ENCODE assay signal across 9 cellular contexts in genomic region chr17:47717261-47717697, GRCh38. TPM values are rescaled to one million over a fixed set of nuclear protein-coding genes. Genes with fewer than 3 reads are reported as not detected.
DNase-seq lines count a peak whose midpoint lies in the region; ATAC-seq and TF ChIP-seq lines count a peak whose summit lies in the region.
"Had no signal": no experiment of that assay in that cellular context is flagged by ENCODE, and none has a peak within 500 bp of the region (broad histone marks: within the 10 kb centered on the region; RNA-seq: fewer than 3 reads in every experiment).

No MANE protein-coding gene starts in this region.

- DNase-seq in CD4-positive, alpha-beta memory T cell: peak in 1 of 5 donors; percentile 37
- DNase-seq in lower lobe of right lung (no peak), inferior parietal cortex (ENCODE audit: extremely low spot score) (no peak), CD1c-positive myeloid dendritic cell (ENCODE audit: extremely low spot score) (no peak)

- no peaks in the 10 kb centered on the region for H3K27me3 Mint-ChIP-seq in CD4-positive, alpha-beta memory T cell
- H3K27me3 Mint-ChIP-seq in activated naive CD4-positive, alpha-beta T cell treated with anti-CD3 and anti-CD28 coated beads, Interleukin-2, amount 50 U/mL, for 24 hours: no peaks in the 10 kb centered on the region

- H3K9me3 Mint-ChIP-seq in CD4-positive, alpha-beta memory T cell: no peaks in the 10 kb centered on the region
- no peaks in the 10 kb centered on the region for H3K9me3 Mint-ChIP-seq in activated naive CD4-positive, alpha-beta T cell treated with anti-CD3 and anti-CD28 coated beads, Interleukin-2, amount 50 U/mL, for 24 hours

- peak; percentile 26 for ATAC-seq in HG02798 (IDR thresholded peaks at IDR 0.05; ENCODE audit: poor library complexity, unreplicated experiment)
- peak in 1 of 2 donors; percentile 22 for ATAC-seq in lower lobe of right lung
- ATAC-seq in GM19351 (IDR thresholded peaks at IDR 0.05; ENCODE audit: unreplicated experiment): no peak
- no peak for ATAC-seq in HG03442 (IDR thresholded peaks at IDR 0.05; ENCODE audit: unreplicated experiment)

- H3K4me3 Mint-ChIP-seq in CD4-positive, alpha-beta memory T cell: peak overlapping the region in 2 of 8 donors; percentile 52 to 75
- H3K4me3 Mint-ChIP-seq in activated naive CD4-positive, alpha-beta T cell treated with anti-CD3 and anti-CD28 coated beads, Interleukin-2, amount 50 U/mL, for 24 hours: peak overlapping the region; percentile 89

- POLR2A ChIA-PET in CD4-positive, alpha-beta memory T cell (lab: Charles Lee; ENCODE audit: partially characterized antibody): interaction anchor here (2.3 to 2.6 kb wide), 2 partner anchors 17 to 21 kb away, joined by 7 to 8 read pairs; no protein-coding TSS in a partner anchor

- intact Hi-C loops in CD4-positive, alpha-beta memory T cell (cut with micrococcal nuclease): loop anchor here (1.0 kb wide), 1 partner anchor 18 kb away; no protein-coding TSS in a partner anchor
- intact Hi-C loops in lower lobe of right lung (cut with DNase I): no loop called here

- H3K27ac ChIP-seq in CD4-positive, alpha-beta memory T cell (ENCODE audit: low read depth, low read length): no peak overlapping the region
- H3K27ac ChIP-seq in lower lobe of right lung: no peak overlapping the region
- H3K27ac ChIP-seq: skin epidermis had no signal

- no peaks in the 10 kb centered on the region for H3K9me3 ChIP-seq in CD4-positive, alpha-beta memory T cell (ENCODE audit: control insufficient read depth in 1 of 2, low read length in 2 of 2)
- H3K9me3 ChIP-seq in lower lobe of right lung: no peaks in the 10 kb centered on the region

- peaks cover 55 to 96% (median 78%) of the 10 kb centered on the region in 4 donors for H3K4me1 Mint-ChIP-seq in CD4-positive, alpha-beta memory T cell
- peaks cover 91% of the 10 kb centered on the region for H3K4me1 Mint-ChIP-seq in activated naive CD4-positive, alpha-beta T cell treated with anti-CD3 and anti-CD28 coated beads, Interleukin-2, amount 50 U/mL, for 24 hours

- no peak overlapping the region for H3K4me3 ChIP-seq in CD4-positive, alpha-beta memory T cell (ENCODE audit: low read length in 2 of 2)
- no peak overlapping the region for H3K4me3 ChIP-seq in lower lobe of right lung
- H3K4me3 ChIP-seq: skin epidermis had no signal

- H3K36me3 Mint-ChIP-seq in CD4-positive, alpha-beta memory T cell: no peaks in the 10 kb centered on the region
- no peaks in the 10 kb centered on the region for H3K36me3 Mint-ChIP-seq in activated naive CD4-positive, alpha-beta T cell treated with anti-CD3 and anti-CD28 coated beads, Interleukin-2, amount 50 U/mL, for 24 hours

- CTCF ChIA-PET in CD4-positive, alpha-beta memory T cell (lab: Charles Lee; ENCODE audit: partially characterized antibody): interaction anchor here (1.1 to 8.2 kb wide), 4 partner anchors 12 to 23 kb away, joined by 4 to 118 read pairs (median 14); no protein-coding TSS in a partner anchor

- H3K27me3 ChIP-seq in CD4-positive, alpha-beta memory T cell (ENCODE audit: insufficient read depth, low read length): no peaks in the 10 kb centered on the region
- peaks cover 43% of the 10 kb centered on the region for H3K27me3 ChIP-seq in lower lobe of right lung (ENCODE audit: low read depth)

- no peaks in the 10 kb centered on the region for H3K36me3 ChIP-seq in CD4-positive, alpha-beta memory T cell (ENCODE audit: insufficient read depth, low read length)
- H3K36me3 ChIP-seq in lower lobe of right lung: no peaks in the 10 kb centered on the region

- peak; percentile 35 for TF ChIP-seq CTCF in lower lobe of right lung (IDR thresholded peaks at IDR 0.05)

- peaks cover 75% of the 10 kb centered on the region for H3K4me1 ChIP-seq in CD4-positive, alpha-beta memory T cell (ENCODE audit: insufficient read depth, low read length)
- peaks cover 14% of the 10 kb centered on the region for H3K4me1 ChIP-seq in lower lobe of right lung

- peak overlapping the region in 4 of 7 donors; percentile 9 to 86 (median 26) for H3K27ac Mint-ChIP-seq in CD4-positive, alpha-beta memory T cell
- H3K27ac Mint-ChIP-seq in activated naive CD4-positive, alpha-beta T cell treated with anti-CD3 and anti-CD28 coated beads, Interleukin-2, amount 50 U/mL, for 24 hours: peak overlapping the region; percentile 100

RNA-seq across cellular contexts. Expression of gene TBX21, which starts 15.8 kb away (rescaled TPM):
- 10 to 100 TPM; 15.8 to 17.9 TPM for total RNA-seq in CD4-positive, alpha-beta memory T cell
- 10 to 100 TPM in 1 of 2 donors, 1 to 10 TPM in 1; 6.8 to 11.5 TPM for polyA plus RNA-seq in CD4-positive, alpha-beta memory T cell
- total RNA-seq in lower lobe of right lung: 3.6 TPM

RNA-seq across cellular contexts. Expression of gene TBKBP1, which starts 23.3 kb away (rescaled TPM):
- 1 to 10 TPM; 6.7 to 7.4 TPM for total RNA-seq in CD4-positive, alpha-beta memory T cell
- under 1 TPM; 0.49 to 0.68 TPM for polyA plus RNA-seq in CD4-positive, alpha-beta memory T cell
- total RNA-seq in lower lobe of right lung: 8.3 TPM
